36 cellular contexts compared by ENCODE assay signal in the genomic region with DNA sequence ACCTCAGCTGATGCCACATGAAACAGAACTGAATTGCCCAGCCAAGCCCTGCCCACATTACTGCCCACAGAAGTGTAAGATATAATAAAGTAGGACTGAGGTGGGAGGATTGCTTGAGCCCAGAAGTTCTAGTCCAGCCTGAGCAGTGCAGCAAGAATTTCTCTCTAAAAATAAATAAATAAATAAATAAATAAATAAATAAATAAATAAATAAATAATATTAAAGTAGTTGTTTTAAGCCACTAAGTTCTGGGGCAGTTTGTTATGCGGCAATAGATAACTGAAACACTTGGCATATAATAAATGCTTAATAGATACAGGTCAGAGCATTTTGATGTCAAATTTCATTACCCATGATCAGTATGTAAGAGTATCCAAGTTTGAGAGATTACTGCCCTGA. TPM values are rescaled to one million over a fixed set of nuclear protein-coding genes. Genes with fewer than 3 reads are reported as not detected.
"Had no signal": no experiment of that assay in that cellular context is flagged by ENCODE, and none has a peak within 500 bp of the region (broad histone marks: within the 10 kb centered on the region; RNA-seq: fewer than 3 reads in every experiment).

No MANE protein-coding gene starts in this region.

- DNase-seq: Karpas-422, Kasumi-1, MG63, MM.1S, MV-4-11, NCI-H1048, NCI-H1092, NCI-H1092 treated with DMSO at 0.1 percent for 48 hours, NCI-H1105, NCI-H1105 treated with DMSO at 0.1 percent for 48 hours, NCI-H1417, NCI-H1417 treated with DMSO at 0.1 percent for 48 hours, NCI-H1436, NCI-H1436 treated with DMSO at 0.1 percent for 48 hours, NCI-H146, NCI-H1694, NCI-H1694 treated with DMSO at 0.1 percent for 48 hours, NCI-H187, NCI-H187 treated with DMSO at 0.1 percent for 48 hours, NCI-H1930, NCI-H2029, NCI-H2029 treated with DMSO at 0.1 percent for 48 hours, NCI-H2081, NCI-H2081 treated with DMSO at 0.1 percent for 48 hours, NCI-H2107, NCI-H2171, NCI-H2171 treated with DMSO at 0.1 percent for 48 hours, NCI-H2227 treated with DMSO at 0.1 percent for 48 hours, NCI-H226, NCI-H345, NCI-H446, NCI-H446 treated with DMSO at 0.1 percent for 48 hours, NCI-H510A, NCI-H510A treated with DMSO at 0.1 percent for 48 hours had no signal

- H3K27me3 ChIP-seq: MG63 had no signal

- H3K4me3 ChIP-seq: MG63 had no signal

- H3K36me3 ChIP-seq: MG63 had no signal

- H3K9me3 ChIP-seq: MG63 had no signal

RNA-seq across cellular contexts. Expression of a gene that starts 28.1 kb away (rescaled TPM):
- total RNA-seq: LHCN-M2, MCF 10A had no signal
